24 cellular contexts compared by ENCODE assay signal in genomic region chr2:157348291-157348921, GRCh38. TPM values are rescaled to one million over a fixed set of nuclear protein-coding genes. Genes with fewer than 3 reads are reported as not detected.
"Had no signal": no experiment of that assay in that cellular context is flagged by ENCODE, and none has a peak within 500 bp of the region (broad histone marks: within the 10 kb centered on the region; RNA-seq: fewer than 3 reads in every experiment).

No MANE protein-coding gene starts in this region.

- H3K27ac ChIP-seq: dorsolateral prefrontal cortex, heart left ventricle, neural progenitor cell, ovary, right atrium auricular region, sigmoid colon, skin epidermis, tibial artery, upper lobe of left lung, uterus had no signal

- H3K4me3 ChIP-seq: dorsolateral prefrontal cortex, heart left ventricle, mucosa of descending colon, neural progenitor cell, ovary, right atrium auricular region, sigmoid colon, skin epidermis, tibial artery, upper lobe of left lung, uterus had no signal

- H3K9ac ChIP-seq: neural progenitor cell had no signal

- H3K9me3 ChIP-seq: ovary, right atrium auricular region, uterus had no signal

- H3K27ac Mint-ChIP-seq: natural killer cell treated with Interleukin-12 subunit alpha and Interleukin-12 subunit beta and Interleukin-15 and Interleukin-18, amount 100 ng/mL, for 72 hours; neural progenitor cell had no signal

- H3K27me3 ChIP-seq: dorsolateral prefrontal cortex, heart left ventricle, neural progenitor cell, ovary, right atrium auricular region, sigmoid colon, tibial artery, upper lobe of left lung, uterus had no signal

- H3K4me2 ChIP-seq: neural progenitor cell had no signal

- H3K36me3 ChIP-seq: heart left ventricle, neural progenitor cell, ovary, right atrium auricular region, sigmoid colon, tibial artery, upper lobe of left lung, uterus had no signal

- ATAC-seq: esophagus mucosa; heart left ventricle; mucosa of descending colon; natural killer cell treated with Interleukin-12 subunit alpha and Interleukin-12 subunit beta and Interleukin-15 and Interleukin-18, amount 100 ng/mL, for 72 hours had no signal

- H3K4me1 ChIP-seq: heart left ventricle, right atrium auricular region, sigmoid colon, tibial artery, upper lobe of left lung, uterus had no signal

- H3K4me3 Mint-ChIP-seq: natural killer cell treated with Interleukin-12 subunit alpha and Interleukin-12 subunit beta and Interleukin-15 and Interleukin-18, amount 100 ng/mL, for 72 hours; neural progenitor cell had no signal

- DNase-seq: cortex of kidney; dorsolateral prefrontal cortex; effector CD8-positive, alpha-beta T cell; heart left ventricle; hippocampal formation; kidney glomerular epithelial cell; mammary epithelial cell; mucosa of descending colon; nucleus accumbens; ovary; sigmoid colon; stimulated activated CD4-positive, alpha-beta T cell treated with anti-CD3 and anti-CD28 coated beads, Interleukin-2, amount 100 ng/mL, for 24 hours; stimulated activated CD4-positive, alpha-beta T cell treated with anti-CD3 and anti-CD28 coated beads, Interleukin-4, amount 100 ng/mL, for 4 hours; stimulated activated naive CD4-positive, alpha-beta T cell; tibial artery; upper lobe of left lung; uterus had no signal

- H2AFZ ChIP-seq: neural progenitor cell had no signal

- H3K4me1 Mint-ChIP-seq: neural progenitor cell had no signal

- H3K27me3 Mint-ChIP-seq: natural killer cell treated with Interleukin-12 subunit alpha and Interleukin-12 subunit beta and Interleukin-15 and Interleukin-18, amount 100 ng/mL, for 72 hours had no signal

RNA-seq across cellular contexts. Expression of gene ERMN, which starts 22.8 kb away (rescaled TPM):
- total RNA-seq: esophagus mucosa, glomerular endothelial cell, right atrium auricular region had no signal
- polyA plus RNA-seq: fibroblast of lung, mammary epithelial cell had no signal
